In the genomic region with DNA sequence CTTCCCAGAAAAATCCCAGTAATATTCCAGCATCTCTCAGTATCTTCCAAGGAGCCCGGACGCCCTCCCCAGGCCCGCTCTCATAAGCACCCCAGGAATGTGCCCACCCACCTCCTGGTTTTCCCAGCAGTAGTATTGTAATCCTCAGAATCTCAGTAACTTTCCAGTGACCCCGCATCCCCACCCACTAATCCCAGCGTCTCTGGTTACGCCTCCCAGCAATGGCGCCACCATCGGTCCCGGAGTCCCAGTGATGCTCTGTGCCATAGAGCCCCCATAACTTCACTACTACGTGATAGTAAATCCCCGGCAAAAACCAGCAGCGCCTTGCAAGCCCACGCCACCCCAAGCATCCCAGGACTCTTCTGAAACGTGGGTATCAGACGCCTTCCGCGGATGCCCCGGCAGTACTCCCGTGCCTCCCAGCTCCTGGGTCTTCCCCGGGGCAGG, we compare ENCODE assay signal across 8 cellular contexts.
A peak's percentile ranks its signal among the peaks of the same experiment; 100 is the strongest.
DNase-seq lines count a peak whose midpoint lies in the region; ATAC-seq lines count a peak whose summit lies in the region.

No MANE protein-coding gene starts in this region.

- H3K9ac ChIP-seq in iPS-15b (ENCODE audit: low read depth, low read length) (peak overlapping the region; percentile 37), rectal smooth muscle tissue (ENCODE audit: low read length) (peak overlapping the region; percentile 6)

- H3K27me3 ChIP-seq in iPS-15b (ENCODE audit: control insufficient read depth, insufficient read depth, low read length) (no peaks in the 10 kb centered on the region), rectal smooth muscle tissue (ENCODE audit: control insufficient read depth, insufficient read depth, low read length) (no peaks in the 10 kb centered on the region)

- in situ Hi-C loops in T47D (cut with HindIII; ENCODE audit: low pct_unique_long_range_greater_than_20kb, low sequenced_read_pairs): no loop called here

- H3K27ac ChIP-seq in rectal smooth muscle tissue (ENCODE audit: low read depth, low read length): peak overlapping the region; percentile 95

- H3K36me3 ChIP-seq in iPS-15b (ENCODE audit: control insufficient read depth, insufficient read depth, low read length): peaks cover 4% of the 10 kb centered on the region
- H3K36me3 ChIP-seq in rectal smooth muscle tissue (ENCODE audit: control insufficient read depth, insufficient read depth, low read length): no peaks in the 10 kb centered on the region

- DNase-seq in ELF-1 (ENCODE audit: low read depth, low spot score) (peak; percentile 65), SHP77 treated with DMSO at 0.1 percent for 48 hours (lab: John Stamatoyannopoulos, UW) (peak; percentile 11), T47D (ENCODE audit: low read depth in 1 of 2, low spot score in 1 of 2) (peak; percentile 53 to 60), NCI-H2107 treated with DMSO at 0.1 percent for 48 hours (lab: John Stamatoyannopoulos, UW; ENCODE audit: unreplicated experiment) (no peak)

- H3K9me3 ChIP-seq in iPS-15b (ENCODE audit: control insufficient read depth, insufficient read depth, low read length): no peaks in the 10 kb centered on the region

- peak; percentile 14 for ATAC-seq in HG03139 (IDR thresholded peaks at IDR 0.05; ENCODE audit: unreplicated experiment)
- no peak for ATAC-seq in GM21737 (IDR thresholded peaks at IDR 0.05; ENCODE audit: unreplicated experiment)

- H3K4me3 ChIP-seq in iPS-15b (ENCODE audit: low read depth, low read length): peak overlapping the region; percentile 75
- peak overlapping the region; percentile 99 for H3K4me3 ChIP-seq in rectal smooth muscle tissue (ENCODE audit: low read length)

- no peaks in the 10 kb centered on the region for H3K4me1 ChIP-seq in iPS-15b (ENCODE audit: control insufficient read depth, insufficient read depth, low read length)
- H3K4me1 ChIP-seq in rectal smooth muscle tissue (ENCODE audit: control insufficient read depth, insufficient read depth, low read length): no peaks in the 10 kb centered on the region
